12 cellular contexts compared by ENCODE assay signal in the genomic region with DNA sequence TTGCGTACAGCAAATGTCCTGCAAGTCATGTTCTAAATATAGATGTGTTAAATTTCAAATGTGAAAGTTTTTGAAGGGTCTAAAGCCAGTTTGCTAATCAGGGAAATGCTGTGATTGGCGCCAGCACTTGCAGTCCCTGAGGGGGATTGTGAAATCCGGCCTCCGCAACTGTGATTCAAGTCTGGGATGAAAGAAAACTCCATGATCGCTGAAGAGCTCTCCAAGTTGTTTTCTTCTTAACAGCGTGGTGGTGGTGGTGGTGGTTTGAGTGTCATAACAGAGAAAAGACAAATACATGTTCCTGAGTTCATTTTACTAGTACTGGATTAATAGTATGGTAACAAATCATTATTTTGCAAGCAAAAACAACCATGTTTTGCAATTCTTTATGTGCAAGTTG. TPM values are rescaled to one million over a fixed set of nuclear protein-coding genes. Genes with fewer than 3 reads are reported as not detected.
DNase-seq lines count a peak whose midpoint lies in the region; ATAC-seq and TF ChIP-seq lines count a peak whose summit lies in the region.
"Had no signal": no experiment of that assay in that cellular context is flagged by ENCODE, and none has a peak within 500 bp of the region (broad histone marks: within the 10 kb centered on the region; RNA-seq: fewer than 3 reads in every experiment).

No MANE protein-coding gene starts in this region.

- H3K9me3 ChIP-seq in SJCRH30 (replicated peaks): no peaks in the 10 kb centered on the region

- DNase-seq in Ammon's horn (ENCODE audit: low spot score) (peak; percentile 31), SJCRH30 (peak; percentile 28 to 49), fibroblast of the aortic adventitia (ENCODE audit: low read depth) (peak; percentile 90), osteocyte (ENCODE audit: extremely low spot score, unreplicated experiment) (no peak), islet precursor cell (no peak), cerebellum (ENCODE audit: low spot score) (no peak), A172 (ENCODE audit: low spot score) (no peak)
- DNase-seq: CD8-positive, alpha-beta T cell; NCI-H2227 treated with DMSO at 0.1 percent for 48 hours; stimulated activated CD4-positive, alpha-beta T cell treated with anti-CD3 and anti-CD28 coated beads, Interleukin-4, amount 100 ng/mL, for 1 hour had no signal

- no peak for TF ChIP-seq CTCF in fibroblast of the aortic adventitia (IDR thresholded peaks at IDR 0.05; ENCODE audit: insufficient read depth, low read length)
- no peak for TF ChIP-seq CTCF in osteocyte (IDR thresholded peaks at IDR 0.05)

- H3K9me3 Mint-ChIP-seq in osteocyte (ENCODE audit: unreplicated experiment): peaks cover 10% of the 10 kb centered on the region
- H3K9me3 Mint-ChIP-seq: CD8-positive, alpha-beta T cell had no signal

- no peaks in the 10 kb centered on the region for H3K27me3 ChIP-seq in SJCRH30

- H3K4me3 Mint-ChIP-seq in osteocyte (ENCODE audit: unreplicated experiment): peak overlapping the region; percentile 31
- H3K4me3 Mint-ChIP-seq: CD8-positive, alpha-beta T cell had no signal

- peaks cover 9% of the 10 kb centered on the region for H3K4me1 ChIP-seq in SJCRH30

- H3K36me3 Mint-ChIP-seq in osteocyte (ENCODE audit: unreplicated experiment): no peaks in the 10 kb centered on the region
- H3K36me3 Mint-ChIP-seq: CD8-positive, alpha-beta T cell had no signal

- peaks cover 39% of the 10 kb centered on the region for H3K4me1 Mint-ChIP-seq in osteocyte (ENCODE audit: unreplicated experiment)

- peak overlapping the region; percentile 58 for H3K27ac Mint-ChIP-seq in osteocyte (ENCODE audit: unreplicated experiment)
- H3K27ac Mint-ChIP-seq: CD8-positive, alpha-beta T cell had no signal

- H3K27ac ChIP-seq in SJCRH30: peak overlapping the region; percentile 9; the same call in 1 of the 2 replicates
- H3K27ac ChIP-seq: VCaP had no signal

- no peaks in the 10 kb centered on the region for H3K27me3 Mint-ChIP-seq in osteocyte (ENCODE audit: unreplicated experiment)

- ATAC-seq in GM21529 (IDR thresholded peaks at IDR 0.05; ENCODE audit: unreplicated experiment): no peak
- ATAC-seq: CD8-positive, alpha-beta T cell had no signal

- H3K4me3 ChIP-seq in SJCRH30 (no peak overlapping the region), fibroblast of the aortic adventitia (ENCODE audit: low read depth, low read length) (no peak overlapping the region)

- H3K36me3 ChIP-seq in SJCRH30: no peaks in the 10 kb centered on the region

RNA-seq across cellular contexts. Expression of a gene that starts 51.8 kb away (rescaled TPM):
- 2.2 TPM in 2 replicates for total RNA-seq in SJCRH30 (2014; rRNA removed; shearing (Covaris generic))
- total RNA-seq in fibroblast of the aortic adventitia (ENCODE audit: low replicate concordance) (6.1 and 22.6 TPM in 2 replicates), osteocyte (5.8 and 6.1 TPM in 2 replicates), cerebellum (2.0 TPM)
- total RNA-seq in A172 (2014; rRNA removed; shearing (Covaris generic)): 22.9 and 25.6 TPM in 2 replicates
- total RNA-seq: CD8-positive, alpha-beta T cell had no signal

Comparison
In these comparisons a context has a peak if more than half of its experiments do, and no peak if none do; other contexts are left out.
1. DNase-seq: peak in Ammon's horn (single experiment), SJCRH30 (2 of 2) and fibroblast of the aortic adventitia (single experiment); none in osteocyte (single experiment), islet precursor cell (single experiment), cerebellum (single experiment) and A172 (single experiment).